8 cellular contexts compared by ENCODE assay signal in the genomic region with DNA sequence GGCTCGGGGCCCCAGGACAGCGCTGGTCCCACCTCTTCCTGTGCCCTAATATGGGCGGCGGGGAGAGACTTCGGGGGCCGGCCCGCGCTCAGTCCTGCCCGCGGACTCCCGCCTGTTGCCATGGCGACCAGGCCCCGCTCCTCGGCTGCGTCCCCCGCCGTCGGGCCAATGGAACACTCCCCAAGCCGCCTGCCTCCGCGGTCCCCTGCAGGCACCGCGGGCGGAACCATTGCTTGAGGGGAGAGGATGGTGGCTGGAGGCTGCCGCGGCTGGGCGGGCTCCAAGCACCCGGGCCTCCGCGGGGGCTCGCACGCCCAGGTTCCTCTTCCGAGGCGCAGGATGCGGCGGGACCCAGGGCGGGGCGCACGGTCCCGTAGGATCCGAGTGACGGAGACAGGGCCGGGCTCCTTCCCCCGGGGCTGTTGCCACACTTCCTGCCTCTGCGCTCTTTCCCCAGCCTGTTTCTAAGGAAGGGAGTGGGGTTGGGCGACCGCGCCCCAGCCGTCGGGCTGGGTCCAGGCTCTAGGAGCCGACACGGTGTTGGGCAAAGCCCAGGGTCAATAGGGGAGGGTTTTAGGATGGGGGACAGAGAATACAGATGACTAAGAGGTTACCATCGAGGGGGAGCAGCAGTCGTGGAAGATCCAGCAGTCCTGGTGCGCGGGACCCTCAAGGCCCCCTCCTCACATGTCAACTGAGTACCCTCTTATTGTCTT. TPM values are rescaled to one million over a fixed set of nuclear protein-coding genes. Genes with fewer than 3 reads are reported as not detected.
DNase-seq lines count a peak whose midpoint lies in the region; ATAC-seq and TF ChIP-seq lines count a peak whose summit lies in the region.

No MANE protein-coding gene starts in this region.

- H3K4me3 ChIP-seq in MM.1S (ENCODE audit: low read length): peak overlapping the region; percentile 93
- peak overlapping the region; percentile 60 to 97 for H3K4me3 ChIP-seq in gastroesophageal sphincter
- peak overlapping the region; percentile 87 to 99 for H3K4me3 ChIP-seq in neutrophil (ENCODE audit: low read depth in 1 of 2, low read length in 1 of 2)

- H2AFZ ChIP-seq in H9 (ENCODE audit: low read length) (no peak overlapping the region), MM.1S (ENCODE audit: low read length) (peak overlapping the region; percentile 54)

- H4K20me1 ChIP-seq in H9 (ENCODE audit: control insufficient read depth, insufficient read depth, insufficient read length): no peaks in the 10 kb centered on the region
- H4K20me1 ChIP-seq in MM.1S (ENCODE audit: insufficient read depth, low read length): no peaks in the 10 kb centered on the region

- no peaks in the 10 kb centered on the region for H3K79me1 ChIP-seq in H9 (ENCODE audit: insufficient read depth, low read depth, low read length, poor library complexity, severe bottlenecking)

- H3K27me3 ChIP-seq in H9 (ENCODE audit: insufficient read depth, low read length) (no peaks in the 10 kb centered on the region; the same call in 1 of the 2 replicates), MM.1S (replicated peaks; ENCODE audit: insufficient read depth, low read length) (no peaks in the 10 kb centered on the region), gastroesophageal sphincter (no peaks in the 10 kb centered on the region), neutrophil (no peaks in the 10 kb centered on the region)

- no peak overlapping the region for H2AK5ac ChIP-seq in H9 (ENCODE audit: insufficient read length, low read length)

- no peak overlapping the region for H3T11ph ChIP-seq in H9 (ENCODE audit: low read length)

- H3K9me3 ChIP-seq in H9 (ENCODE audit: control insufficient read depth, low read depth, low read length) (no peaks in the 10 kb centered on the region), MM.1S (replicated peaks; ENCODE audit: insufficient read depth, low read length) (no peaks in the 10 kb centered on the region), gastroesophageal sphincter (no peaks in the 10 kb centered on the region), neutrophil (no peaks in the 10 kb centered on the region)

- H3K4ac ChIP-seq in H9 (ENCODE audit: low read depth, low read length): no peak overlapping the region

- H3K4me2 ChIP-seq in H9 (ENCODE audit: insufficient read depth, insufficient read length, low read length) (peak overlapping the region; percentile 48), MM.1S (ENCODE audit: low read depth, low read length) (peak overlapping the region; percentile 99)

- peak; percentile 92 to 95 for TF ChIP-seq POLR2A in gastroesophageal sphincter (IDR thresholded peaks at IDR 0.05)

- H3K4me1 ChIP-seq in H9 (ENCODE audit: insufficient read depth, low read length) (peaks cover 2% of the 10 kb centered on the region; the same call in 1 of the 2 replicates), MM.1S (ENCODE audit: low read length) (peaks cover 29% of the 10 kb centered on the region), gastroesophageal sphincter (peaks cover 0 to 71% (median 31%) of the 10 kb centered on the region in 3 donors), neutrophil (ENCODE audit: control insufficient read depth in 1 of 2, insufficient read depth in 1 of 2, low read depth in 1 of 2, low read length in 1 of 2) (peaks cover 51 to 62% of the 10 kb centered on the region in 2 experiments)

- CTCF ChIA-PET in activated naive CD4-positive, alpha-beta T cell treated with anti-CD3 and anti-CD28 coated beads, Interleukin-2, amount 10 ng/mL, durations not matched to agents 7 days and 5 days (lab: Charles Lee): interaction anchor here (1.4 to 14.0 kb wide), 4 partner anchors 9 to 24 kb away, joined by 4 to 706 read pairs (median 20); a partner anchor contains a TSS

- H3K27ac ChIP-seq in H9 (ENCODE audit: insufficient read length, low read depth, low read length) (no peak overlapping the region), MM.1S (ENCODE audit: low read length) (peak overlapping the region; percentile 97), gastroesophageal sphincter (peak overlapping the region; percentile 89 to 100 (median 98)), neutrophil (peak overlapping the region; percentile 100)

- ATAC-seq in gastroesophageal sphincter: peak; percentile 71

- H4K91ac ChIP-seq in H9 (ENCODE audit: insufficient read length, low read depth, low read length): no peak overlapping the region

- no peak for TF ChIP-seq CTCF in H9 (conservative IDR thresholded peaks at IDR 0.05)
- TF ChIP-seq CTCF in MM.1S (IDR thresholded peaks at IDR 0.05; ENCODE audit: low read length): no peak
- TF ChIP-seq CTCF in gastroesophageal sphincter (IDR thresholded peaks at IDR 0.05): no peak
- peak; percentile 58 for TF ChIP-seq CTCF in neutrophil (IDR thresholded peaks at IDR 0.05)

- DNase-seq in ELR (ENCODE audit: low read depth) (peak; percentile 96), H9 (peak; percentile 98), MM.1S (peak; percentile 96), SK-N-DZ (ENCODE audit: low spot score) (peak; percentile 94), superior temporal gyrus (ENCODE audit: extremely low spot score) (peak; percentile 91)
- DNase-seq in activated naive CD4-positive, alpha-beta T cell treated with anti-CD3 and anti-CD28 coated beads, Interleukin-2, amount 10 ng/mL, durations not matched to agents 7 days and 5 days: peak; percentile 95

- H4K8ac ChIP-seq in H9 (replicated peaks; ENCODE audit: insufficient read length, low read depth, low read length): no peak overlapping the region

- H3K79me2 ChIP-seq in H9 (ENCODE audit: insufficient read depth, low read length) (no peaks in the 10 kb centered on the region), MM.1S (ENCODE audit: low read length) (peaks cover 15% of the 10 kb centered on the region)

- H3K9me2 ChIP-seq in MM.1S (replicated peaks; ENCODE audit: insufficient read depth, low read length): no peaks in the 10 kb centered on the region

- peak overlapping the region; percentile 70 for H3K18ac ChIP-seq in H9 (ENCODE audit: insufficient read length, low read depth, low read length)

- peaks cover 8% of the 10 kb centered on the region for H3K27me3 Mint-ChIP-seq in H9 (ENCODE audit: low read depth)
- H3K27me3 Mint-ChIP-seq in activated naive CD4-positive, alpha-beta T cell treated with anti-CD3 and anti-CD28 coated beads, Interleukin-2, amount 10 ng/mL, durations not matched to agents 7 days and 5 days: peaks cover 7% of the 10 kb centered on the region

- H2BK12ac ChIP-seq in H9 (ENCODE audit: insufficient read length, low read depth, low read length): no peak overlapping the region

- H3F3A ChIP-seq in MM.1S (ENCODE audit: insufficient read depth, low read length): peaks cover 49% of the 10 kb centered on the region

- H2BK120ac ChIP-seq in H9 (ENCODE audit: low read depth, low read length, poor library complexity, severe bottlenecking): no peak overlapping the region

- H4K5ac ChIP-seq in H9 (ENCODE audit: insufficient read length, low read depth, low read length): no peak overlapping the region

- H3K56ac ChIP-seq in H9 (ENCODE audit: insufficient read length, low read depth, low read length): no peak overlapping the region

- no peak overlapping the region for H3K23ac ChIP-seq in H9 (ENCODE audit: insufficient read length, low read depth, low read length)

- H3K23me2 ChIP-seq in H9 (ENCODE audit: insufficient read length, low read depth, low read length, poor library complexity, severe bottlenecking): peaks cover 37% of the 10 kb centered on the region

- no peak for TF ChIP-seq EP300 in gastroesophageal sphincter (IDR thresholded peaks at IDR 0.05)

- no CpG with 5 or more reads among the region's 56 CpGs for WGBS in H9 (ENCODE audit: extremely low coverage, insufficient read length, low lambda C conversion rate)
- WGBS in gastroesophageal sphincter (ENCODE audit: low coverage in 1 of 2), 2 donors: 2 to 3% methylated on average over 8 to 11 of the region's 56 CpGs

- H3K27ac Mint-ChIP-seq in H9: peak overlapping the region in 2 of 3 experiments; percentile 46 to 73; a peak in 4 of 7 replicates
- peak overlapping the region; percentile 99 for H3K27ac Mint-ChIP-seq in activated naive CD4-positive, alpha-beta T cell treated with anti-CD3 and anti-CD28 coated beads, Interleukin-2, amount 10 ng/mL, durations not matched to agents 7 days and 5 days

- H3K4me3 Mint-ChIP-seq in H9: peak overlapping the region; percentile 76 to 85
- peak overlapping the region; percentile 92 for H3K4me3 Mint-ChIP-seq in activated naive CD4-positive, alpha-beta T cell treated with anti-CD3 and anti-CD28 coated beads, Interleukin-2, amount 10 ng/mL, durations not matched to agents 7 days and 5 days

- peak overlapping the region; percentile 58; the same call in 1 of the 2 replicates for H3K14ac ChIP-seq in H9 (ENCODE audit: insufficient read depth, low read length)

- no peak overlapping the region for H2BK20ac ChIP-seq in H9 (ENCODE audit: low read depth, low read length, poor library complexity, severe bottlenecking)

- H3K9me3 Mint-ChIP-seq in H9: no peaks in the 10 kb centered on the region
- H3K9me3 Mint-ChIP-seq in activated naive CD4-positive, alpha-beta T cell treated with anti-CD3 and anti-CD28 coated beads, Interleukin-2, amount 10 ng/mL, durations not matched to agents 7 days and 5 days: no peaks in the 10 kb centered on the region

- H3K9ac ChIP-seq in H9 (ENCODE audit: extremely low read depth, insufficient read length, low read length): no peak overlapping the region
- H3K9ac ChIP-seq in MM.1S (ENCODE audit: low read length): peak overlapping the region; percentile 94

- no peak overlapping the region for H2BK15ac ChIP-seq in H9 (ENCODE audit: low read depth, low read length)

- H3K36me3 ChIP-seq in MM.1S (replicated peaks; ENCODE audit: insufficient read depth, low read length) (no peaks in the 10 kb centered on the region), gastroesophageal sphincter (no peaks in the 10 kb centered on the region), neutrophil (peaks cover 8% of the 10 kb centered on the region)

- H3K36me3 Mint-ChIP-seq in H9 (ENCODE audit: insufficient read depth in 1 of 3, low read depth in 3 of 3): no peaks in the 10 kb centered on the region
- peaks cover 8% of the 10 kb centered on the region for H3K36me3 Mint-ChIP-seq in activated naive CD4-positive, alpha-beta T cell treated with anti-CD3 and anti-CD28 coated beads, Interleukin-2, amount 10 ng/mL, durations not matched to agents 7 days and 5 days

- peaks cover 31 to 32% of the 10 kb centered on the region in 2 experiments for H3K4me1 Mint-ChIP-seq in H9
- peaks cover 34% of the 10 kb centered on the region for H3K4me1 Mint-ChIP-seq in activated naive CD4-positive, alpha-beta T cell treated with anti-CD3 and anti-CD28 coated beads, Interleukin-2, amount 10 ng/mL, durations not matched to agents 7 days and 5 days

- no peak overlapping the region for H2BK5ac ChIP-seq in H9 (ENCODE audit: insufficient read length, low read length)

RNA-seq across cellular contexts. Expression of a gene that starts 1.2 kb away (rescaled TPM):
- total RNA-seq in H9 (2021): 15.9 and 18.0 TPM in 2 replicates
- polyA plus RNA-seq in SK-N-DZ (2014; cell fraction: cytosol; rRNA removed): 29.4 and 37.6 TPM in 2 replicates
- polyA plus RNA-seq in SK-N-DZ (2014; cell fraction: nucleus; rRNA removed): 49.1 and 66.1 TPM in 2 replicates
- 100 to 1,000 TPM in 3 of 4 donors, 10 to 100 TPM in 1; 99.3 to 614 (median 168) TPM for total RNA-seq in gastroesophageal sphincter

RNA-seq across cellular contexts. Expression of a gene that starts 11.5 kb away (rescaled TPM):
- 468 and 485 TPM in 2 replicates for total RNA-seq in H9 (2021)
- polyA plus RNA-seq in SK-N-DZ (2014; cell fraction: cytosol; rRNA removed): 767 and 849 TPM in 2 replicates
- 377 and 409 TPM in 2 replicates for polyA plus RNA-seq in SK-N-DZ (2014; cell fraction: nucleus; rRNA removed)
- 100 to 1,000 TPM; 178 to 303 (median 227) TPM for total RNA-seq in gastroesophageal sphincter

RNA-seq across cellular contexts. Expression of a gene that starts 11.8 kb away (rescaled TPM):
- total RNA-seq in H9 (2021): 45.8 and 48.1 TPM in 2 replicates
- polyA plus RNA-seq in SK-N-DZ (2014; cell fraction: cytosol; rRNA removed): not detected in 2 replicates
- not detected in 2 replicates for polyA plus RNA-seq in SK-N-DZ (2014; cell fraction: nucleus; rRNA removed)
- not detected for total RNA-seq in gastroesophageal sphincter

RNA-seq across cellular contexts. Expression of a gene that starts 14.7 kb away (rescaled TPM):
- total RNA-seq in H9 (2021) (56.8 and 64.7 TPM in 2 replicates), gastroesophageal sphincter (10 to 100 TPM; 13.5 to 24.1 (median 14.6) TPM)
- polyA plus RNA-seq in SK-N-DZ (2014; cell fraction: cytosol; rRNA removed): 27.5 and 33.1 TPM in 2 replicates
- 78.9 and 107 TPM in 2 replicates for polyA plus RNA-seq in SK-N-DZ (2014; cell fraction: nucleus; rRNA removed)

RNA-seq across cellular contexts. Expression of a gene that starts 16.3 kb away (rescaled TPM):
- total RNA-seq in H9 (2021) (79.5 and 86.0 TPM in 2 replicates), gastroesophageal sphincter (1 to 10 TPM; 2.0 to 9.4 (median 3.7) TPM)
- 88.4 and 99.4 TPM in 2 replicates for polyA plus RNA-seq in SK-N-DZ (2014; cell fraction: cytosol; rRNA removed)
- polyA plus RNA-seq in SK-N-DZ (2014; cell fraction: nucleus; rRNA removed): 67.7 and 74.8 TPM in 2 replicates

Comparison
In these comparisons a context has a peak if more than half of its experiments do, and no peak if none do; other contexts are left out.
1. RNA of a gene that starts 11.8 kb away (total RNA-seq): 45.8 to 48.1 TPM in H9; not detected in gastroesophageal sphincter; every median in the first group is over 10 times any median in the second.
2. Peak in every context shown above with its lines, with median percentiles within 50 percentile points of each other: DNase-seq and H3K4me3 ChIP-seq.